ENCODE assay signal across 29 cellular contexts in genomic region chr9:121226186-121226585, GRCh38. TPM values are rescaled to one million over a fixed set of nuclear protein-coding genes. Genes with fewer than 3 reads are reported as not detected.
DNase-seq lines count a peak whose midpoint lies in the region; ATAC-seq, FAIRE-seq and TF ChIP-seq lines count a peak whose summit lies in the region.
"Had no signal": no experiment of that assay in that cellular context is flagged by ENCODE, and none has a peak within 500 bp of the region (broad histone marks: within the 10 kb centered on the region; RNA-seq: fewer than 3 reads in every experiment).

No MANE protein-coding gene starts in this region.

- BruUV-seq in HCT116 (replicated peaks; lab: Mats Ljungman, UMichigan): no TSS peak

- DNase-seq in AG08395 (ENCODE audit: low spot score) (peak; percentile 61), HCT116 (ENCODE audit: low read depth, low spot score) (no peak), RWPE2 (ENCODE audit: low spot score) (no peak), epithelial cell of esophagus (ENCODE audit: low read depth) (peak; percentile 54), kidney (no peak), sciatic nerve (ENCODE audit: low spot score) (no peak)
- no peak for DNase-seq in CD4-positive, alpha-beta memory T cell
- DNase-seq: activated CD4-positive, alpha-beta T cell treated with anti-CD3 and anti-CD28 coated beads, Interleukin-2, amount 10 ng/mL, durations not matched to agents 24 days and 14 days; activated gamma-delta T cell; activated T-cell treated with anti-CD3 and anti-CD28 coated beads, Interleukin-2, amount 50 U/mL, for 1 hour; CD8-positive, alpha-beta memory T cell; cerebellar nuclear complex; head of caudate nucleus; left cardiac atrium; NCI-H1105; NCI-H1930; nephron progenitor cell; stimulated activated CD4-positive, alpha-beta T cell treated with anti-CD3 and anti-CD28 coated beads, Interleukin-1b, Interleukin-23, amount 100 ng/mL, for 48 hours; stimulated activated CD8-positive, alpha-beta memory T cell treated with anti-CD3 and anti-CD28 coated beads, Interleukin-4, amount 100 ng/mL, for 48 hours had no signal

- POLR2A ChIA-PET in HCT116 (lab: Charles Lee): no interaction called here
- POLR2A ChIA-PET in CD4-positive, alpha-beta memory T cell (lab: Charles Lee; ENCODE audit: partially characterized antibody): no interaction called here

- ATAC-seq in HCT116 (no peak), RWPE2 (ENCODE audit: low read depth) (peak; percentile 64; the same call in 1 of the 3 replicates), sciatic nerve (no peak)
- ATAC-seq in stimulated activated memory B cell treated with anti-CD40 and anti-IgM and Interleukin-4, amounts not matched to agents 10 μg/mL and 1 μg/mL and 100 μg/mL, for 72 hours: no peak
- ATAC-seq: left cardiac atrium had no signal

- no peaks in the 10 kb centered on the region for H3K27me3 Mint-ChIP-seq in CD4-positive, alpha-beta memory T cell
- H3K27me3 Mint-ChIP-seq in stimulated activated memory B cell treated with anti-CD40 and anti-IgM and Interleukin-4, amounts not matched to agents 10 μg/mL and 1 μg/mL and 100 μg/mL, for 72 hours: no peaks in the 10 kb centered on the region
- H3K27me3 Mint-ChIP-seq: activated CD4-positive, alpha-beta T cell treated with anti-CD3 and anti-CD28 coated beads, Interleukin-2, amount 10 ng/mL, durations not matched to agents 24 days and 14 days; B cell; CD8-positive, alpha-beta memory T cell had no signal

- no peak for FAIRE-seq in kidney (lab: Jason Lieb, UNC)
- FAIRE-seq: A549, GM18507, RCC 7860 had no signal

- no peak overlapping the region for H2AFZ ChIP-seq in HCT116 (ENCODE audit: low read depth, low read length, poor library complexity, severe bottlenecking)
- H2AFZ ChIP-seq: parathyroid adenoma had no signal

- TF ChIP-seq RAD21 in HCT116 (IDR thresholded peaks at IDR 0.05; ENCODE audit: low read depth): no peak

- CTCF ChIA-PET in HCT116 (lab: Charles Lee): interaction anchor here (0.7 kb wide), 1 partner anchor 13 kb away, joined by 3 read pairs; no protein-coding TSS in a partner anchor
- CTCF ChIA-PET in CD4-positive, alpha-beta memory T cell (lab: Charles Lee; ENCODE audit: partially characterized antibody): interaction anchor here (0.8 to 1.9 kb wide), 2 partner anchors 14 to 19 kb away, joined by 3 to 8 read pairs; no protein-coding TSS in a partner anchor

- H3K9me3 Mint-ChIP-seq in CD4-positive, alpha-beta memory T cell: no peaks in the 10 kb centered on the region
- no peaks in the 10 kb centered on the region for H3K9me3 Mint-ChIP-seq in stimulated activated memory B cell treated with anti-CD40 and anti-IgM and Interleukin-4, amounts not matched to agents 10 μg/mL and 1 μg/mL and 100 μg/mL, for 72 hours
- H3K9me3 Mint-ChIP-seq: activated CD4-positive, alpha-beta T cell treated with anti-CD3 and anti-CD28 coated beads, Interleukin-2, amount 10 ng/mL, durations not matched to agents 24 days and 14 days; CD8-positive, alpha-beta memory T cell; nephron progenitor cell; T-helper 2 cell treated with Interferon-gamma antibody and Interleukin-4, amounts not matched to agents 5 μg/mL and 100 μg/mL, for 36 hours had no signal

- TF ChIP-seq CTCF in HCT116 (IDR thresholded peaks at IDR 0.05 in 2 of 3, conservative IDR thresholded peaks at IDR 0.05 in 1 of 3; ENCODE audit: borderline replicate concordance in 1 of 3, insufficient read depth in 1 of 3, low read depth in 2 of 3, low read length in 2 of 3): no peak
- no peak for TF ChIP-seq CTCF in RWPE2 (IDR thresholded peaks at IDR 0.05; ENCODE audit: poor library complexity, severe bottlenecking)
- no peak for TF ChIP-seq CTCF in epithelial cell of esophagus (IDR thresholded peaks at IDR 0.05; ENCODE audit: insufficient read depth, low read depth, low read length, missing control alignments)
- no peak for TF ChIP-seq CTCF in kidney (IDR thresholded peaks at IDR 0.05; ENCODE audit: borderline replicate concordance, extremely low read depth, insufficient read depth)

- no peaks in the 10 kb centered on the region for H3K9me2 ChIP-seq in HCT116 (ENCODE audit: insufficient read depth)

- H3K4me1 Mint-ChIP-seq in CD4-positive, alpha-beta memory T cell: peaks cover 0 to 2% (median 0%) of the 10 kb centered on the region in 4 donors
- H3K4me1 Mint-ChIP-seq in stimulated activated memory B cell treated with anti-CD40 and anti-IgM and Interleukin-4, amounts not matched to agents 10 μg/mL and 1 μg/mL and 100 μg/mL, for 72 hours: no peaks in the 10 kb centered on the region
- H3K4me1 Mint-ChIP-seq: activated CD4-positive, alpha-beta T cell treated with anti-CD3 and anti-CD28 coated beads, Interleukin-2, amount 10 ng/mL, durations not matched to agents 24 days and 14 days; B cell had no signal

- intact Hi-C loops in HCT116 (cut with micrococcal nuclease) (no loop called here), kidney (cut with DNase I) (no loop called here), sciatic nerve (cut with DNase I) (no loop called here)
- intact Hi-C loops in CD4-positive, alpha-beta memory T cell (cut with micrococcal nuclease): no loop called here

- peaks cover 0 to 5% of the 10 kb centered on the region in 2 donors for H3K36me3 Mint-ChIP-seq in CD4-positive, alpha-beta memory T cell
- peaks cover 24% of the 10 kb centered on the region for H3K36me3 Mint-ChIP-seq in stimulated activated memory B cell treated with anti-CD40 and anti-IgM and Interleukin-4, amounts not matched to agents 10 μg/mL and 1 μg/mL and 100 μg/mL, for 72 hours

- H3K4me3 ChIP-seq in HCT116 (replicated peaks in 1 of 2; ENCODE audit: low read depth in 1 of 2, low read length in 2 of 2): no peak overlapping the region
- H3K4me3 ChIP-seq in RWPE2 (ENCODE audit: severe bottlenecking): no peak overlapping the region
- H3K4me3 ChIP-seq in epithelial cell of esophagus (ENCODE audit: low read length): no peak overlapping the region
- no peak overlapping the region for H3K4me3 ChIP-seq in kidney (ENCODE audit: low read length in 2 of 2)
- no peak overlapping the region for H3K4me3 ChIP-seq in CD4-positive, alpha-beta memory T cell (ENCODE audit: low read length in 2 of 2)
- H3K4me3 ChIP-seq: A549, SK-N-MC, smooth muscle cell, tibial nerve had no signal

- H3K27ac Mint-ChIP-seq in CD4-positive, alpha-beta memory T cell: no peak overlapping the region
- H3K27ac Mint-ChIP-seq in stimulated activated memory B cell treated with anti-CD40 and anti-IgM and Interleukin-4, amounts not matched to agents 10 μg/mL and 1 μg/mL and 100 μg/mL, for 72 hours: no peak overlapping the region
- H3K27ac Mint-ChIP-seq: activated CD4-positive, alpha-beta T cell treated with anti-CD3 and anti-CD28 coated beads, Interleukin-2, amount 10 ng/mL, durations not matched to agents 24 days and 14 days; B cell; CD8-positive, alpha-beta memory T cell; nephron progenitor cell; T-helper 2 cell treated with Interferon-gamma antibody and Interleukin-4, amounts not matched to agents 5 μg/mL and 100 μg/mL, for 36 hours had no signal

- H3K4me3 Mint-ChIP-seq in CD4-positive, alpha-beta memory T cell: no peak overlapping the region
- no peak overlapping the region for H3K4me3 Mint-ChIP-seq in stimulated activated memory B cell treated with anti-CD40 and anti-IgM and Interleukin-4, amounts not matched to agents 10 μg/mL and 1 μg/mL and 100 μg/mL, for 72 hours
- H3K4me3 Mint-ChIP-seq: activated CD4-positive, alpha-beta T cell treated with anti-CD3 and anti-CD28 coated beads, Interleukin-2, amount 10 ng/mL, durations not matched to agents 24 days and 14 days; B cell; CD8-positive, alpha-beta memory T cell; nephron progenitor cell; T-helper 2 cell treated with Interferon-gamma antibody and Interleukin-4, amounts not matched to agents 5 μg/mL and 100 μg/mL, for 36 hours had no signal

- H3K79me2 ChIP-seq in HCT116 (ENCODE audit: insufficient read depth, low read length): no peaks in the 10 kb centered on the region
- H3K79me2 ChIP-seq: parathyroid adenoma had no signal

- H3K27me3 ChIP-seq in HCT116 (ENCODE audit: insufficient read depth, low read length) (no peaks in the 10 kb centered on the region), RWPE2 (ENCODE audit: insufficient read depth, poor library complexity, severe bottlenecking) (no peaks in the 10 kb centered on the region)
- no peaks in the 10 kb centered on the region for H3K27me3 ChIP-seq in CD4-positive, alpha-beta memory T cell (ENCODE audit: insufficient read depth, low read length)
- H3K27me3 ChIP-seq: tibial nerve had no signal

- H4K20me1 ChIP-seq in HCT116 (ENCODE audit: insufficient read depth): no peaks in the 10 kb centered on the region

- H3K9me3 ChIP-seq in HCT116 (ENCODE audit: control insufficient read depth in 1 of 2, insufficient read depth in 1 of 2, low read depth in 1 of 2, low read length in 2 of 2) (no peaks in the 10 kb centered on the region), RWPE2 (ENCODE audit: severe bottlenecking) (no peaks in the 10 kb centered on the region), kidney (ENCODE audit: control insufficient read depth in 1 of 2, low read length in 2 of 2) (no peaks in the 10 kb centered on the region)
- H3K9me3 ChIP-seq in CD4-positive, alpha-beta memory T cell (ENCODE audit: control insufficient read depth in 1 of 2, low read length in 2 of 2): no peaks in the 10 kb centered on the region
- H3K9me3 ChIP-seq: A549, tibial nerve had no signal

- TF ChIP-seq POLR2A in HCT116 (IDR thresholded peaks at IDR 0.05; ENCODE audit: borderline replicate concordance, extremely low read depth, insufficient read depth, insufficient read length): no peak

- peaks cover 0 to 14% of the 10 kb centered on the region in 2 experiments; a peak in 2 of 4 replicates for H3K4me1 ChIP-seq in HCT116 (ENCODE audit: control insufficient read depth in 1 of 2, insufficient read depth in 2 of 2, low read length in 2 of 2)
- peaks cover 7% of the 10 kb centered on the region for H3K4me1 ChIP-seq in RWPE2 (ENCODE audit: insufficient read depth, poor library complexity, severe bottlenecking)
- H3K4me1 ChIP-seq in kidney (ENCODE audit: control insufficient read depth in 1 of 2, insufficient read depth in 1 of 2, low read depth in 1 of 2, low read length in 2 of 2): peaks cover 2 to 7% of the 10 kb centered on the region in 2 donors
- no peaks in the 10 kb centered on the region for H3K4me1 ChIP-seq in CD4-positive, alpha-beta memory T cell (ENCODE audit: insufficient read depth, low read length)
- H3K4me1 ChIP-seq: parathyroid adenoma had no signal

- RAD21 ChIA-PET in HCT116 (lab: Charles Lee; ENCODE audit: low non-redundant PET in 1 of 2, low total read pairs in 2 of 2, uncharacterized antibody in 2 of 2, unreplicated experiment in 2 of 2): no interaction called here

- H3K9ac ChIP-seq in HCT116 (ENCODE audit: low read length) (no peak overlapping the region), kidney (ENCODE audit: low read length in 2 of 2) (no peak overlapping the region)
- H3K9ac ChIP-seq: parathyroid adenoma had no signal

- no peak overlapping the region for H3K27ac ChIP-seq in HCT116 (ENCODE audit: low read depth, low read length)
- H3K27ac ChIP-seq in RWPE2 (ENCODE audit: poor library complexity, severe bottlenecking): no peak overlapping the region
- H3K27ac ChIP-seq in kidney (ENCODE audit: low read depth in 2 of 2, low read length in 2 of 2): no peak overlapping the region
- H3K27ac ChIP-seq in CD4-positive, alpha-beta memory T cell (ENCODE audit: low read depth, low read length): no peak overlapping the region
- H3K27ac ChIP-seq: A549, parathyroid adenoma, SK-N-MC, tibial nerve had no signal

- H3K4me2 ChIP-seq in HCT116 (ENCODE audit: low read length): peak overlapping the region; percentile 8; the same call in 1 of the 2 replicates
- H3K4me2 ChIP-seq: A549, smooth muscle cell had no signal

- H3K36me3 ChIP-seq in HCT116 (ENCODE audit: control insufficient read depth in 1 of 2, insufficient read depth in 2 of 2, low read length in 2 of 2): no peaks in the 10 kb centered on the region
- H3K36me3 ChIP-seq in RWPE2 (ENCODE audit: low read depth): no peaks in the 10 kb centered on the region
- no peaks in the 10 kb centered on the region for H3K36me3 ChIP-seq in kidney (ENCODE audit: control insufficient read depth in 1 of 2, insufficient read depth in 2 of 2, low read length in 2 of 2)
- no peaks in the 10 kb centered on the region for H3K36me3 ChIP-seq in CD4-positive, alpha-beta memory T cell (ENCODE audit: insufficient read depth, low read length)
- H3K36me3 ChIP-seq: tibial nerve had no signal

RNA-seq across cellular contexts. Expression of gene RAB14, which starts 24.5 kb away (rescaled TPM):
- total RNA-seq in HCT116 (2021; ENCODE audit: unreplicated experiment) (63.1 TPM), kidney (78.6 TPM), sciatic nerve (67.7 TPM)
- 20.3 and 21.9 TPM in 2 replicates for polyA plus RNA-seq in HCT116 (2012)
- polyA plus RNA-seq in kidney (ENCODE audit: insufficient read depth, low read depth, low replicate concordance): 48.0 TPM
- total RNA-seq in CD4-positive, alpha-beta memory T cell: 10 to 100 TPM; 65.5 to 68.1 TPM
- 10 to 100 TPM; 34.8 to 54.0 TPM for polyA plus RNA-seq in CD4-positive, alpha-beta memory T cell

RNA-seq across cellular contexts. Expression of gene GSN, which starts 41.8 kb away (rescaled TPM):
- total RNA-seq in HCT116 (2021; ENCODE audit: unreplicated experiment): 71.3 TPM
- polyA plus RNA-seq in HCT116 (2012): 148 and 181 TPM in 2 replicates
- 511 TPM for total RNA-seq in kidney
- 235 TPM for polyA plus RNA-seq in kidney (ENCODE audit: insufficient read depth, low read depth, low replicate concordance)
- 1 to 10 TPM; 7.8 to 8.7 TPM for total RNA-seq in CD4-positive, alpha-beta memory T cell
- polyA plus RNA-seq in CD4-positive, alpha-beta memory T cell: 1 to 10 TPM; 1.9 to 4.1 TPM
- total RNA-seq in sciatic nerve: 1,757 TPM

Comparison
In these comparisons a context has a peak if more than half of its experiments do, and no peak if none do; other contexts are left out.
1. DNase-seq: peak in AG08395 (single experiment) and epithelial cell of esophagus (single experiment); none in HCT116 (single experiment), RWPE2 (single experiment), kidney (single experiment), CD4-positive, alpha-beta memory T cell (0 of 5) and sciatic nerve (single experiment).